Comparison of ENCODE assay signal across 8 cellular contexts in genomic region chr10:101587725-101588614, GRCh38. TPM values are rescaled to one million over a fixed set of nuclear protein-coding genes. Genes with fewer than 3 reads are reported as not detected.
DNase-seq lines count a peak whose midpoint lies in the region; ATAC-seq and TF ChIP-seq lines count a peak whose summit lies in the region.

Gene DPCD, plus strand, starts transcription at chr10:101588321. Its CDS starts 16 bp downstream, at chr10:101588337.
Gene POLL, minus strand, starts transcription at chr10:101588257. Its CDS starts 897 bp downstream, at chr10:101587360.

- TF ChIP-seq POLR2A in erythroblast (IDR thresholded peaks at IDR 0.05; ENCODE audit: low read length): peak; percentile 65

- H3K27ac ChIP-seq in mucosa of rectum (ENCODE audit: low read depth in 2 of 2, low read length in 2 of 2): peak within 1 kb of the TSS; percentile 52 to 76

- H3K9ac ChIP-seq in mucosa of rectum (ENCODE audit: low read depth in 1 of 2, low read length in 2 of 2): peak within 1 kb of the TSS; percentile 80 to 86

- H3K4me1 ChIP-seq in mucosa of rectum (ENCODE audit: control insufficient read depth in 2 of 2, insufficient read depth in 2 of 2, low read length in 2 of 2): peaks cover 13% of the 10 kb centered on the region in 2 donors

- H3K9me3 Mint-ChIP-seq in IgD-negative memory B cell: no peaks in the 10 kb centered on the region
- no peaks in the 10 kb centered on the region for H3K9me3 Mint-ChIP-seq in activated T-cell treated with anti-CD3 and anti-CD28 coated beads, Interleukin-2, amount 50 U/mL, for 4 hours

- H3K27me3 Mint-ChIP-seq in IgD-negative memory B cell: no peaks in the 10 kb centered on the region
- H3K27me3 Mint-ChIP-seq in activated T-cell treated with anti-CD3 and anti-CD28 coated beads, Interleukin-2, amount 50 U/mL, for 4 hours (ENCODE audit: low read depth): no peaks in the 10 kb centered on the region

- peaks cover 9 to 17% (median 11%) of the 10 kb centered on the region in 3 donors for H3K4me1 Mint-ChIP-seq in IgD-negative memory B cell
- H3K4me1 Mint-ChIP-seq in activated T-cell treated with anti-CD3 and anti-CD28 coated beads, Interleukin-2, amount 50 U/mL, for 4 hours (ENCODE audit: low read depth): peaks cover 18% of the 10 kb centered on the region

- peak; percentile 99 for ATAC-seq in GM21529 (IDR thresholded peaks at IDR 0.05; ENCODE audit: unreplicated experiment)
- peak; percentile 99 for ATAC-seq in activated T-cell treated with anti-CD3 and anti-CD28 coated beads, Interleukin-2, amount 50 U/mL, for 4 hours

- H3K9me3 ChIP-seq in mucosa of rectum (ENCODE audit: control insufficient read depth in 2 of 2, low read length in 2 of 2): no peaks in the 10 kb centered on the region

- peak within 1 kb of the TSS; percentile 96 for H3K4me3 ChIP-seq in mucosa of rectum (ENCODE audit: low read length in 2 of 2)

- peaks cover 5 to 16% of the 10 kb centered on the region in 2 donors for H3K36me3 ChIP-seq in mucosa of rectum (ENCODE audit: control insufficient read depth in 2 of 2, insufficient read depth in 2 of 2, low read length in 2 of 2)

- no peaks in the 10 kb centered on the region for H3K27me3 ChIP-seq in mucosa of rectum (ENCODE audit: control insufficient read depth in 2 of 2, insufficient read depth in 2 of 2, low read length in 2 of 2)

- no peaks in the 10 kb centered on the region for H3K36me3 Mint-ChIP-seq in IgD-negative memory B cell
- peaks cover 10% of the 10 kb centered on the region for H3K36me3 Mint-ChIP-seq in activated T-cell treated with anti-CD3 and anti-CD28 coated beads, Interleukin-2, amount 50 U/mL, for 4 hours (ENCODE audit: insufficient read depth)

- DNase-seq in DMS153 (lab: John Stamatoyannopoulos, UW) (peak; percentile 76), OCI-M2 (lab: John Stamatoyannopoulos, UW; ENCODE audit: unreplicated experiment) (peak; percentile 90), erythroblast (lab: John Stamatoyannopoulos, UW) (peak; percentile 95)
- DNase-seq in activated T-cell treated with anti-CD3 and anti-CD28 coated beads, Interleukin-2, amount 50 U/mL, for 4 hours: peak; percentile 87
- DNase-seq in stimulated activated CD8-positive, alpha-beta memory T cell treated with anti-CD3 and anti-CD28 coated beads, Interleukin-4, amount 100 ng/mL, for 4 hours (ENCODE audit: low read depth in 2 of 2, low spot score in 1 of 2): peak; percentile 79 to 81

- H3K4me3 Mint-ChIP-seq in IgD-negative memory B cell: peak within 1 kb of the TSS; percentile 91 to 98 (median 96)
- H3K4me3 Mint-ChIP-seq in activated T-cell treated with anti-CD3 and anti-CD28 coated beads, Interleukin-2, amount 50 U/mL, for 4 hours: peak within 1 kb of the TSS; percentile 94

- H3K27ac Mint-ChIP-seq in IgD-negative memory B cell: peak within 1 kb of the TSS; percentile 76 to 87 (median 80)

RNA-seq across cellular contexts. Expression of gene DPCD, which starts in this region (rescaled TPM):
- 2.2 TPM for polyA plus RNA-seq in IgD-negative memory B cell
- 10 to 100 TPM in 1 of 3 donors, 1 to 10 TPM in 2; 8.5 to 12.2 (median 9.7) TPM for total RNA-seq in activated T-cell treated with anti-CD3 and anti-CD28 coated beads, Interleukin-2, amount 50 U/mL, for 4 hours

RNA-seq across cellular contexts. Expression of gene POLL, which starts in this region (rescaled TPM):
- polyA plus RNA-seq in IgD-negative memory B cell: 16.5 TPM
- 10 to 100 TPM; 23.3 to 25.3 (median 24.4) TPM for total RNA-seq in activated T-cell treated with anti-CD3 and anti-CD28 coated beads, Interleukin-2, amount 50 U/mL, for 4 hours

Comparison
In these comparisons a context has a peak if more than half of its experiments do, and no peak if none do; other contexts are left out.
1. Peak in every context shown above with its lines: DNase-seq, ATAC-seq, H3K4me3 ChIP-seq and H3K27ac ChIP-seq.